ENCODE assay signal across 13 cellular contexts in the genomic region with DNA sequence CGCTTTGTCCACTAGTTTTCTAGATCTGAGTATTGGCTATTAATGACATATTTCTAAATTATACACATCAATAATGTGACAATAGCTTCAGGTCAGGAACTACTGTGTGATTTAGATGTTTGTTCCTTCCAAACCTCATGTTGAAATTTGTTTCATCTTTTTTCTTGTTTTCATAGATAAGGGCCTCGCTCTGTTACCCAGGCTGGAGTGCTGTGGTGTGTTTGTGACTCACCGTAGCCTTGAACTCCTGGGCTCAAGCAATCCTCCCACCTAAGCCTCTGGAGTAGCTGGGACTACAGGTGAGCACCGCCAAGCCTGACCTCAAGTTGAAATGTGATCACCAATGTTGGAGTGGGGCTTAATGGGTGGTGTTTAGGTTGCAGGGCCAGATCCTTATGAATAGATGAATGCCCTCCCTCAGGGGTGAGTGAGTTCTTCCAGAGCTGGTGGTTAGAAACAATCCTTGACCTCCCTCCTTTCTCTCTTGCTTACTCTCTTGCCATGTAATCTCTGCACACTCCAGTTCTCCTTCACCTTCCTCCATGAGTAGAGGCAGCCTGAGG. TPM values are rescaled to one million over a fixed set of nuclear protein-coding genes. Genes with fewer than 3 reads are reported as not detected.
A peak's percentile ranks its signal among the peaks of the same experiment; 100 is the strongest.
DNase-seq lines count a peak whose midpoint lies in the region; ATAC-seq and TF ChIP-seq lines count a peak whose summit lies in the region.
"Had no signal": no experiment of that assay in that cellular context is flagged by ENCODE, and none has a peak within 500 bp of the region (broad histone marks: within the 10 kb centered on the region; RNA-seq: fewer than 3 reads in every experiment).

No MANE protein-coding gene starts in this region.

- H3K27ac Mint-ChIP-seq in WTC11 (peak overlapping the region; percentile 64; the same call in 1 of the 2 replicates), progenitor cell of endocrine pancreas (peak overlapping the region; percentile 29), endothelial cell (ENCODE audit: unreplicated experiment) (no peak overlapping the region)

- H3K36me3 Mint-ChIP-seq in WTC11: no peaks in the 10 kb centered on the region
- H3K36me3 Mint-ChIP-seq in progenitor cell of endocrine pancreas (ENCODE audit: insufficient read depth): peaks cover 2% of the 10 kb centered on the region
- no peaks in the 10 kb centered on the region for H3K36me3 Mint-ChIP-seq in endothelial cell (ENCODE audit: low read depth, unreplicated experiment)

- DNase-seq in DMS79 treated with DMSO at 0.1 percent for 48 hours (lab: John Stamatoyannopoulos, UW): peak; percentile 17
- peak; percentile 39 to 40 for DNase-seq in NCI-H187 (lab: John Stamatoyannopoulos, UW)
- no peak for DNase-seq in WTC11 (ENCODE audit: low spot score)
- no peak for DNase-seq in progenitor cell of endocrine pancreas (ENCODE audit: low spot score, unreplicated experiment)
- no peak for DNase-seq in endothelial cell (ENCODE audit: low spot score)
- DNase-seq in pons (ENCODE audit: low spot score): no peak
- DNase-seq: ACHN; AML-193; Caco-2; DMS153; NCI-H1436; NK-92 treated with Interleukin-12 subunit alpha and Interleukin-12 subunit beta, amount 100 ng/mL, for 24 hours had no signal

- TF ChIP-seq CTCF in WTC11 (IDR thresholded peaks at IDR 0.05) (no peak), progenitor cell of endocrine pancreas (IDR thresholded peaks at IDR 0.05; ENCODE audit: unreplicated experiment) (no peak), endothelial cell (IDR thresholded peaks at IDR 0.05; ENCODE audit: unreplicated experiment) (no peak)

- H3K9me3 Mint-ChIP-seq in WTC11: 0 out of 2 replicates have a peak, but pooled peaks cover 5% of the 10 kb centered on the region
- no peaks in the 10 kb centered on the region for H3K9me3 Mint-ChIP-seq in progenitor cell of endocrine pancreas (ENCODE audit: low read depth)
- no peaks in the 10 kb centered on the region for H3K9me3 Mint-ChIP-seq in endothelial cell (ENCODE audit: unreplicated experiment)

- no peak overlapping the region for H3K4me3 Mint-ChIP-seq in WTC11
- H3K4me3 Mint-ChIP-seq in progenitor cell of endocrine pancreas (ENCODE audit: low read depth): no peak overlapping the region
- no peak overlapping the region for H3K4me3 Mint-ChIP-seq in endothelial cell (ENCODE audit: unreplicated experiment)

- POLR2A ChIA-PET in WTC11 (lab: Charles Lee): interaction anchor here (0.6 kb wide), 1 partner anchor 28 kb away, joined by 3 read pairs; no protein-coding TSS in a partner anchor

- H3K27me3 Mint-ChIP-seq in WTC11 (ENCODE audit: low read depth) (no peaks in the 10 kb centered on the region; the same call in 1 of the 2 replicates), progenitor cell of endocrine pancreas (no peaks in the 10 kb centered on the region), endothelial cell (ENCODE audit: unreplicated experiment) (peaks cover 6% of the 10 kb centered on the region)

- H3K4me1 Mint-ChIP-seq in WTC11: peaks cover 29% of the 10 kb centered on the region
- H3K4me1 Mint-ChIP-seq in progenitor cell of endocrine pancreas (ENCODE audit: low read depth): peaks cover 29% of the 10 kb centered on the region
- H3K4me1 Mint-ChIP-seq in endothelial cell (ENCODE audit: unreplicated experiment): peaks cover 22% of the 10 kb centered on the region

- ATAC-seq in WTC11 (no peak), GM18858 (IDR thresholded peaks at IDR 0.05; ENCODE audit: unreplicated experiment) (no peak)

- CTCF ChIA-PET in WTC11 (lab: Charles Lee): interaction anchor here (1.0 to 1.2 kb wide), 2 partner anchors 41 to 258 kb away, joined by 3 read pairs; no protein-coding TSS in a partner anchor

TF ChIP-seq in WTC11, 78 proteins besides CTCF, POLR2A, EP300 and RAD21:
- TF ChIP-seq GABPB1 (CRISPR knock-in tag; IDR thresholded peaks at IDR 0.05): peak; percentile 82
- TF ChIP-seq ZNF671 (CRISPR knock-in tag; IDR thresholded peaks at IDR 0.05): no peak
TF ChIP-seq in WTC11: peak in this region for 1.

RNA-seq across cellular contexts. Expression of gene NQO2, which starts 5.9 kb away (rescaled TPM):
- total RNA-seq in WTC11 (2021): 119 to 152 TPM (median 150 TPM) in 3 replicates
- total RNA-seq in progenitor cell of endocrine pancreas: 41.3 and 45.8 TPM in 2 replicates
- 58.8 TPM for total RNA-seq in endothelial cell (ENCODE audit: unreplicated experiment)

RNA-seq across cellular contexts. Expression of gene SERPINB6, which starts 22.5 kb away (rescaled TPM):
- total RNA-seq in WTC11 (2021) (28.0 to 33.7 TPM (median 32.9 TPM) in 3 replicates), progenitor cell of endocrine pancreas (220 and 226 TPM in 2 replicates), endothelial cell (ENCODE audit: unreplicated experiment) (186 TPM)

Comparison
In these comparisons a context has a peak if more than half of its experiments do, and no peak if none do; other contexts are left out.
1. DNase-seq: peak in DMS79 treated with DMSO at 0.1 percent for 48 hours (single experiment) and NCI-H187 (2 of 2); none in WTC11 (single experiment), progenitor cell of endocrine pancreas (single experiment), endothelial cell (single experiment) and pons (single experiment).